In genomic region chr3:21290557-21290956, GRCh38 we compare ENCODE assay signal across 10 cellular contexts.
DNase-seq lines count a peak whose midpoint lies in the region; ATAC-seq and TF ChIP-seq lines count a peak whose summit lies in the region.
"Had no signal": no experiment of that assay in that cellular context is flagged by ENCODE, and none has a peak within 500 bp of the region (broad histone marks: within the 10 kb centered on the region; RNA-seq: fewer than 3 reads in every experiment).

No MANE protein-coding gene starts in this region.

- TF ChIP-seq POLR2A in Peyer's patch (IDR thresholded peaks at IDR 0.05) = no peak

- H3K27me3 Mint-ChIP-seq in endothelial cell (ENCODE audit: unreplicated experiment) = peaks cover 1% of the 10 kb centered on the region
- H3K27me3 Mint-ChIP-seq: activated CD4-positive, alpha-beta memory T cell treated with anti-CD3 and anti-CD28 coated beads for 36 hours had no signal

- no peaks in the 10 kb centered on the region for H3K9me2 ChIP-seq in Loucy (replicated peaks; ENCODE audit: low read depth, low read length)

- H3K4me3 ChIP-seq in GM12875 (ENCODE audit: low read depth, low read length) = no peak overlapping the region
- no peak overlapping the region for H3K4me3 ChIP-seq in Loucy (ENCODE audit: low read length, poor library complexity, severe bottlenecking)
- no peak overlapping the region for H3K4me3 ChIP-seq in retinal pigment epithelial cell (ENCODE audit: low read length)
- no peak overlapping the region for H3K4me3 ChIP-seq in Peyer's patch
- H3K4me3 ChIP-seq: gastroesophageal sphincter had no signal

- H3K4me2 ChIP-seq in Loucy (ENCODE audit: low read depth, low read length, poor library complexity, severe bottlenecking) = no peak overlapping the region

- peak; percentile 37; the same call in 1 of the 2 replicates for TF ChIP-seq CTCF in GM12875 (IDR thresholded peaks at IDR 0.05; ENCODE audit: borderline replicate concordance, insufficient read depth, low read depth, low read length)
- TF ChIP-seq CTCF in Loucy (conservative IDR thresholded peaks at IDR 0.05; ENCODE audit: low read length) = peak; percentile 59
- peak; percentile 91 for TF ChIP-seq CTCF in endothelial cell (IDR thresholded peaks at IDR 0.05; ENCODE audit: unreplicated experiment)
- TF ChIP-seq CTCF in retinal pigment epithelial cell (conservative IDR thresholded peaks at IDR 0.05; ENCODE audit: low read depth, low read length) = peak; percentile 61
- peak in 1 of 6 experiments; percentile 25 for TF ChIP-seq CTCF in Peyer's patch (IDR thresholded peaks at IDR 0.05)

- H3K27ac Mint-ChIP-seq in endothelial cell (ENCODE audit: unreplicated experiment) = no peak overlapping the region
- H3K27ac Mint-ChIP-seq: activated CD4-positive, alpha-beta memory T cell treated with anti-CD3 and anti-CD28 coated beads for 36 hours had no signal

- DNase-seq in endothelial cell (ENCODE audit: low spot score) (no peak), retinal pigment epithelial cell (ENCODE audit: low read depth) (no peak), NCI-H2081 (lab: John Stamatoyannopoulos, UW) (no peak), Peyer's patch (no peak)
- DNase-seq: activated CD4-positive, alpha-beta memory T cell treated with anti-CD3 and anti-CD28 coated beads for 36 hours; SHP77 had no signal

- H3K4me1 ChIP-seq in Loucy (ENCODE audit: insufficient read depth, low read length, poor library complexity, severe bottlenecking) (no peaks in the 10 kb centered on the region), Peyer's patch (no peaks in the 10 kb centered on the region)

- no peak for ATAC-seq in GM19324 (IDR thresholded peaks at IDR 0.05; ENCODE audit: low FRiP score, unreplicated experiment)
- ATAC-seq: gastroesophageal sphincter had no signal

- no peaks in the 10 kb centered on the region for H3K4me1 Mint-ChIP-seq in endothelial cell (ENCODE audit: unreplicated experiment)

- H3K9me3 ChIP-seq in Loucy (ENCODE audit: insufficient read depth, low read depth, low read length) (no peaks in the 10 kb centered on the region), Peyer's patch (no peaks in the 10 kb centered on the region)
- H3K9me3 ChIP-seq: gastroesophageal sphincter had no signal

- H3K4me3 Mint-ChIP-seq in endothelial cell (ENCODE audit: unreplicated experiment) = no peak overlapping the region
- H3K4me3 Mint-ChIP-seq: activated CD4-positive, alpha-beta memory T cell treated with anti-CD3 and anti-CD28 coated beads for 36 hours had no signal

- no peaks in the 10 kb centered on the region for H4K20me1 ChIP-seq in Loucy (ENCODE audit: insufficient read depth, low read length, poor library complexity, severe bottlenecking)

- H3K79me2 ChIP-seq in Loucy (ENCODE audit: insufficient read depth, low read length) = no peaks in the 10 kb centered on the region

- H3F3A ChIP-seq in Loucy (ENCODE audit: low read depth) = no peaks in the 10 kb centered on the region

- no peaks in the 10 kb centered on the region for H3K27me3 ChIP-seq in Loucy (ENCODE audit: insufficient read depth, low read length, poor library complexity, severe bottlenecking)
- H3K27me3 ChIP-seq in Peyer's patch = no peaks in the 10 kb centered on the region
- H3K27me3 ChIP-seq: gastroesophageal sphincter had no signal

- H3K27ac ChIP-seq in Peyer's patch = no peak overlapping the region
- H3K27ac ChIP-seq: gastroesophageal sphincter had no signal

- H3K9me3 Mint-ChIP-seq in endothelial cell (ENCODE audit: unreplicated experiment) = peaks cover 5% of the 10 kb centered on the region

- no peaks in the 10 kb centered on the region for H3K36me3 Mint-ChIP-seq in endothelial cell (ENCODE audit: low read depth, unreplicated experiment)
- H3K36me3 Mint-ChIP-seq: activated CD4-positive, alpha-beta memory T cell treated with anti-CD3 and anti-CD28 coated beads for 36 hours had no signal

- H2AFZ ChIP-seq in Loucy (ENCODE audit: low read length) = no peak overlapping the region

- no peak overlapping the region for H3K9ac ChIP-seq in Loucy (ENCODE audit: low read depth, low read length, poor library complexity, severe bottlenecking)

- no peaks in the 10 kb centered on the region for H3K36me3 ChIP-seq in Loucy (ENCODE audit: insufficient read depth, low read length)
- H3K36me3 ChIP-seq in Peyer's patch = no peaks in the 10 kb centered on the region
- H3K36me3 ChIP-seq: gastroesophageal sphincter had no signal
